In genomic region chr15:90954712-90955671, GRCh38 we compare ENCODE assay signal across 1 cellular context.
A peak's percentile ranks its signal among the peaks of the same experiment; 100 is the strongest.
TF ChIP-seq lines count a peak whose summit lies in the region.

Gene RCCD1, plus strand, starts transcription at chr15:90954884. Its CDS starts 1,851 bp downstream, at chr15:90956735.

TF ChIP-seq in SK-N-SH treated with all-trans-retinoic acid at 6 μM for 48 hours, 23 proteins besides CTCF, POLR2A, EP300 and RAD21 (continued from another document):
- TF ChIP-seq POU6F1 (CRISPR knock-in tag; IDR thresholded peaks at IDR 0.05; ENCODE audit: borderline replicate concordance, low read depth) = 0 out of 2 replicates have a peak, but pooled peaks have one; percentile 24
- TF ChIP-seq ZFP3 (CRISPR knock-in tag; IDR thresholded peaks at IDR 0.05) = peak; percentile 70; the same call in 1 of the 2 replicates
- TF ChIP-seq GLIS3 (CRISPR knock-in tag; IDR thresholded peaks at IDR 0.05) = 0 out of 2 replicates have a peak, but pooled peaks have one; percentile 70
- TF ChIP-seq ZFP30 (CRISPR knock-in tag; IDR thresholded peaks at IDR 0.05) = no peak
- peak; percentile 19; the same call in 1 of the 2 replicates for TF ChIP-seq SNAI2 (CRISPR knock-in tag; IDR thresholded peaks at IDR 0.05)
- TF ChIP-seq RARB (CRISPR knock-in tag; IDR thresholded peaks at IDR 0.05) = 0 out of 2 replicates have a peak, but pooled peaks have one; percentile 29
